ENCODE assay signal across 7 cellular contexts in the genomic region with DNA sequence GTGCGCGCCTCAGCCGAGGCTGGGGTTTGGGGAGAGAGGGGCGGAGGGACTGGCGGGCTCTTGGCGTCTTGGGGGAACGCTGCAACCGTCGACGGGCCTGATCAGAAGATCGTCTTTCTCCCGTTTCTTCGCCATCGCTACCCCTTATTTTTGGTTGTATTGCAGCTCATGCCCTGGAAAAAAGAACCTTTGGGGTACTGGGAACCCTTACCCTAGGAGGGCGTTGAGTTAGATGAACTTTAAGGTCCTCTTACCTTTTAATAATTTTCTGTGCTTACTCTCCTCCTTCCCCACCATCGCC. TPM values are rescaled to one million over a fixed set of nuclear protein-coding genes. Genes with fewer than 3 reads are reported as not detected.
DNase-seq lines count a peak whose midpoint lies in the region; ATAC-seq and TF ChIP-seq lines count a peak whose summit lies in the region.

No MANE protein-coding gene starts in this region.

- H3K18ac ChIP-seq in mesenchymal stem cell (ENCODE audit: low read depth in 1 of 2, low read length in 2 of 2): peak overlapping the region in 1 of 2 experiments; percentile 21

- H4K91ac ChIP-seq in mesenchymal stem cell (ENCODE audit: low read length): no peak overlapping the region

- H2BK120ac ChIP-seq in mesenchymal stem cell (ENCODE audit: low read depth, low read length): no peak overlapping the region

- peak overlapping the region; percentile 30 to 88 (median 61) for H3K4me3 ChIP-seq in adrenal gland
- H3K4me3 ChIP-seq in mesenchymal stem cell (ENCODE audit: insufficient read depth in 1 of 2, low read depth in 1 of 2, low read length in 2 of 2): peak overlapping the region; percentile 76 to 99
- H3K4me3 ChIP-seq in aorta (ENCODE audit: low read length in 2 of 2): peak overlapping the region; percentile 60 to 67

- no peak overlapping the region for H3K14ac ChIP-seq in mesenchymal stem cell (ENCODE audit: low read length in 2 of 2)

- H3K27me3 ChIP-seq in adrenal gland (no peaks in the 10 kb centered on the region), mesenchymal stem cell (ENCODE audit: control insufficient read depth in 1 of 2, insufficient read depth in 1 of 2, low read length in 2 of 2) (no peaks in the 10 kb centered on the region), aorta (ENCODE audit: control insufficient read depth in 1 of 2, insufficient read depth in 2 of 2, low read length in 1 of 2) (no peaks in the 10 kb centered on the region)

- H2BK12ac ChIP-seq in mesenchymal stem cell (ENCODE audit: low read length in 2 of 2): no peak overlapping the region

- H3K4me2 ChIP-seq in mesenchymal stem cell (ENCODE audit: low read length, poor library complexity, severe bottlenecking): peak overlapping the region; percentile 46

- H3K79me1 ChIP-seq in mesenchymal stem cell (replicated peaks; ENCODE audit: low read length, poor library complexity, severe bottlenecking): no peaks in the 10 kb centered on the region

- H4K8ac ChIP-seq in mesenchymal stem cell (ENCODE audit: low read length): no peak overlapping the region

- H3K9ac ChIP-seq in mesenchymal stem cell (ENCODE audit: low read length): peak overlapping the region; percentile 100

- H3K4ac ChIP-seq in mesenchymal stem cell (ENCODE audit: low read depth in 1 of 2, low read length in 2 of 2): no peak overlapping the region

- WGBS in adrenal gland, 4 donors: 0% methylated on average over 9 to 16 of the region's 16 CpGs
- 0% methylated on average over 4 of the region's 16 CpGs for WGBS in mesenchymal stem cell
- 0% methylated on average over 16 of the region's 16 CpGs for WGBS in aorta, 2 donors

- intact Hi-C loops in adrenal gland (cut with DNase I) (no loop called here), aorta (cut with DNase I) (loop anchor here (5.0 to 10.0 kb wide), 3 partner anchors 45 to 768 kb away; a partner anchor contains a TSS)

- H2BK15ac ChIP-seq in mesenchymal stem cell (ENCODE audit: low read depth, poor library complexity, severe bottlenecking): no peak overlapping the region

- ATAC-seq in GM19351 (IDR thresholded peaks at IDR 0.05; ENCODE audit: unreplicated experiment): peak; percentile 58
- peak; percentile 55 for ATAC-seq in HG03354 (IDR thresholded peaks at IDR 0.05; ENCODE audit: poor library complexity, severe bottlenecking, unreplicated experiment)
- no peak for ATAC-seq in aorta (ENCODE audit: low FRiP score)

- H2AK5ac ChIP-seq in mesenchymal stem cell (ENCODE audit: low read length, severe bottlenecking): no peak overlapping the region

- no peak for TF ChIP-seq CTCF in adrenal gland (IDR thresholded peaks at IDR 0.05)

- H3K27ac ChIP-seq in adrenal gland (peak overlapping the region; percentile 90 to 98 (median 94)), mesenchymal stem cell (ENCODE audit: low read length, poor library complexity, severe bottlenecking) (peak overlapping the region; percentile 79), aorta (ENCODE audit: low read depth in 1 of 2, low read length in 2 of 2) (peak overlapping the region; percentile 30 to 84)

- no peak overlapping the region for H3K23ac ChIP-seq in mesenchymal stem cell (ENCODE audit: low read length in 2 of 2)

- no peak for TF ChIP-seq POLR2A in adrenal gland (IDR thresholded peaks at IDR 0.05)

- H3K9me3 ChIP-seq in adrenal gland (replicated peaks in 1 of 3): no peaks in the 10 kb centered on the region
- no peaks in the 10 kb centered on the region for H3K9me3 ChIP-seq in mesenchymal stem cell (ENCODE audit: control insufficient read depth, low read length)
- no peaks in the 10 kb centered on the region for H3K9me3 ChIP-seq in aorta (ENCODE audit: control insufficient read depth, low read length)

- no peaks in the 10 kb centered on the region for H3K36me3 ChIP-seq in adrenal gland (replicated peaks in 1 of 2)
- peaks cover 9% of the 10 kb centered on the region in 2 experiments for H3K36me3 ChIP-seq in mesenchymal stem cell (ENCODE audit: control insufficient read depth in 1 of 2, insufficient read depth in 2 of 2, low read depth in 1 of 2, low read length in 2 of 2)
- H3K36me3 ChIP-seq in aorta (ENCODE audit: control insufficient read depth in 1 of 2, insufficient read depth in 2 of 2, low read length in 1 of 2): no peaks in the 10 kb centered on the region

- H3K4me1 ChIP-seq in adrenal gland (replicated peaks in 1 of 2): peaks cover 8 to 40% of the 10 kb centered on the region in 2 donors
- peaks cover 3% of the 10 kb centered on the region for H3K4me1 ChIP-seq in mesenchymal stem cell (ENCODE audit: control insufficient read depth, insufficient read depth, low read depth, low read length)
- no peaks in the 10 kb centered on the region for H3K4me1 ChIP-seq in aorta (ENCODE audit: control insufficient read depth in 1 of 2, insufficient read depth in 2 of 2, low read length in 2 of 2)

- DNase-seq in adrenal gland: no peak
- no peak for DNase-seq in mesenchymal stem cell
- DNase-seq in aorta: no peak
- DNase-seq in NCI-H146 treated with DMSO at 0.1 percent for 48 hours (lab: John Stamatoyannopoulos, UW; ENCODE audit: unreplicated experiment): no peak
- no peak for DNase-seq in medulla oblongata (ENCODE audit: extremely low spot score)

- no peak overlapping the region for H2AFZ ChIP-seq in mesenchymal stem cell (ENCODE audit: low read depth, low read length)

- no peak overlapping the region for H2BK5ac ChIP-seq in mesenchymal stem cell (ENCODE audit: low read depth, low read length, poor library complexity, severe bottlenecking)

RNA-seq across cellular contexts. Expression of a gene that starts 0.7 kb away (rescaled TPM):
- 100 to 1,000 TPM; 127 to 198 (median 146) TPM for total RNA-seq in adrenal gland
- 100 to 1,000 TPM in 1 of 3 donors, 10 to 100 TPM in 2; 75.7 to 318 (median 82.0) TPM for polyA plus RNA-seq in adrenal gland
- polyA plus RNA-seq in mesenchymal stem cell (2013, experiment 1 of 2): 70.9 TPM
- polyA plus RNA-seq in mesenchymal stem cell (2013, experiment 2 of 2): 73.8 TPM
- total RNA-seq in aorta: 10 to 100 TPM; 77.6 to 82.1 TPM
- polyA plus RNA-seq in aorta: 100 to 1,000 TPM; 102 to 154 TPM

RNA-seq across cellular contexts. Expression of a gene that starts 40.7 kb away (rescaled TPM):
- under 1 TPM in 3 of 8 donors, not detected in 5; 0.14 to 0.46 (median 0.14) TPM for total RNA-seq in adrenal gland
- not detected for polyA plus RNA-seq in adrenal gland
- polyA plus RNA-seq in mesenchymal stem cell (2013, experiment 1 of 2): not detected
- polyA plus RNA-seq in mesenchymal stem cell (2013, experiment 2 of 2): not detected
- total RNA-seq in aorta: not detected
- polyA plus RNA-seq in aorta: 1 to 10 TPM in 1 of 2 donors, not detected in 1; 3.1 TPM

RNA-seq across cellular contexts. Expression of a gene that starts 47.3 kb away (rescaled TPM):
- total RNA-seq in adrenal gland (1 to 10 TPM in 2 of 8 donors, under 1 TPM in 3, not detected in 3; 0.35 to 1.7 (median 0.95) TPM), aorta (1 to 10 TPM; 1.3 to 3.9 TPM)
- polyA plus RNA-seq in adrenal gland (1 to 10 TPM in 2 of 3 donors, under 1 TPM in 1; 0.57 to 7.7 (median 4.3) TPM), aorta (1 to 10 TPM in 1 of 2 donors, under 1 TPM in 1; 0.64 to 1.8 TPM)
- polyA plus RNA-seq in mesenchymal stem cell (2013, experiment 1 of 2): not detected
- not detected for polyA plus RNA-seq in mesenchymal stem cell (2013, experiment 2 of 2)

RNA-seq across cellular contexts. Expression of a gene that starts 48.8 kb away (rescaled TPM):
- 100 to 1,000 TPM; 145 to 258 (median 176) TPM for total RNA-seq in adrenal gland
- polyA plus RNA-seq in adrenal gland: 100 to 1,000 TPM in 2 of 3 donors, 10 to 100 TPM in 1; 99.4 to 321 (median 123) TPM
- 104 TPM for polyA plus RNA-seq in mesenchymal stem cell (2013, experiment 1 of 2)
- 105 TPM for polyA plus RNA-seq in mesenchymal stem cell (2013, experiment 2 of 2)
- 100 to 1,000 TPM; 183 to 194 TPM for total RNA-seq in aorta
- 100 to 1,000 TPM; 104 to 163 TPM for polyA plus RNA-seq in aorta

RNA-seq across cellular contexts. Expression of a gene that starts 52.5 kb away (rescaled TPM):
- total RNA-seq in adrenal gland: 10 to 100 TPM in 4 of 8 donors, 1 to 10 TPM in 4; 6.7 to 24.4 (median 11.3) TPM
- 1 to 10 TPM; 3.1 to 4.2 (median 4.0) TPM for polyA plus RNA-seq in adrenal gland
- 0.76 TPM for polyA plus RNA-seq in mesenchymal stem cell (2013, experiment 1 of 2)
- 0.82 TPM for polyA plus RNA-seq in mesenchymal stem cell (2013, experiment 2 of 2)
- total RNA-seq in aorta: 1 to 10 TPM; 2.0 to 3.0 TPM
- under 1 TPM; 0.13 to 0.31 TPM for polyA plus RNA-seq in aorta

Comparison
In these comparisons a context has a peak if more than half of its experiments do, and no peak if none do; other contexts are left out.
1. intact Hi-C loops: an anchor here in aorta (5.0 to 10.0 kb wide); none called in adrenal gland.